In the genomic region with DNA sequence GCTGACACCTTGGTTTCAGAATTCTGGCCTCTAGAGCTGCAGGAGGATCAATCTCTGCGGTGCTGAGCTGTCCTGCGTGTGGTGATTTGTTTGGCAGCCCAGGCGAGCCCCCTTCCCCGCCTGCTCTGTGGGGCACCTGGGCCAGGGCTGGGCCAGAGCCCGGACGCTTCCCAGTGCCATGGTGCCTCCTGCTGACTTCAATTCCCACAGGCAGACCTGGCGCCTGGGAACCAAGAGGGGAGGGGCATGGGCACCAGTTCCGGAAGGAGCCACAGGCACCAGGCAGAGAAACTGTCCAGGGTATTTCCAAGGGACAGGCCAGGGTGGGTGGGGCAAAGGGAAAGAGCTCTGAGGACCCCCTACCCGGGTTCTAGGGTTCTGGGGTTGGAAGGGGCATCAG, we compare ENCODE assay signal across 31 cellular contexts.
"Had no signal": no experiment of that assay in that cellular context is flagged by ENCODE, and none has a peak within 500 bp of the region (broad histone marks: within the 10 kb centered on the region; RNA-seq: fewer than 3 reads in every experiment).

No MANE protein-coding gene starts in this region.

- H3K27ac Mint-ChIP-seq: activated CD4-positive, alpha-beta T cell treated with anti-CD3 and anti-CD28 coated beads, Interleukin-2, amount 10 ng/mL, durations not matched to agents 24 days and 14 days; activated CD8-positive, alpha-beta T cell treated with anti-CD3 and anti-CD28 coated beads for 36 hours; activated naive CD8-positive, alpha-beta T cell treated with anti-CD3 and anti-CD28 coated beads for 36 hours; activated T-cell treated with anti-CD3 and anti-CD28 coated beads, Interleukin-2, amount 50 U/mL, for 72 hours; activated T-helper 17 cell treated with anti-CD3 and anti-CD28 coated beads, Interleukin-2, amount 50 U/mL, for 72 hours had no signal

- H3K4me1 Mint-ChIP-seq: activated CD4-positive, alpha-beta T cell treated with anti-CD3 and anti-CD28 coated beads, Interleukin-2, amount 10 ng/mL, durations not matched to agents 24 days and 14 days; activated naive CD8-positive, alpha-beta T cell treated with anti-CD3 and anti-CD28 coated beads for 36 hours; activated T-helper 17 cell treated with anti-CD3 and anti-CD28 coated beads, Interleukin-2, amount 50 U/mL, for 72 hours had no signal

- H3K4me1 ChIP-seq: ascending aorta, body of pancreas, breast epithelium had no signal

- ATAC-seq: activated CD8-positive, alpha-beta T cell treated with anti-CD3 and anti-CD28 coated beads for 36 hours; activated T-cell treated with anti-CD3 and anti-CD28 coated beads, Interleukin-2, amount 50 U/mL, for 72 hours; activated T-helper 17 cell treated with anti-CD3 and anti-CD28 coated beads, Interleukin-2, amount 50 U/mL, for 72 hours; body of pancreas; PC-3; Right ventricle myocardium inferior had no signal

- H3K36me3 ChIP-seq: ascending aorta, breast epithelium, WERI-Rb-1 had no signal

- FAIRE-seq: RCC 7860 had no signal

- H3K4me3 Mint-ChIP-seq: activated CD4-positive, alpha-beta T cell treated with anti-CD3 and anti-CD28 coated beads, Interleukin-2, amount 10 ng/mL, durations not matched to agents 24 days and 14 days; activated CD8-positive, alpha-beta T cell treated with anti-CD3 and anti-CD28 coated beads for 36 hours; activated naive CD8-positive, alpha-beta T cell treated with anti-CD3 and anti-CD28 coated beads for 36 hours; activated T-cell treated with anti-CD3 and anti-CD28 coated beads, Interleukin-2, amount 50 U/mL, for 72 hours; activated T-helper 17 cell treated with anti-CD3 and anti-CD28 coated beads, Interleukin-2, amount 50 U/mL, for 72 hours had no signal

- H3K4me3 ChIP-seq: ascending aorta, body of pancreas, breast epithelium had no signal

- DNase-seq: activated CD4-positive, alpha-beta T cell treated with anti-CD3 and anti-CD28 coated beads, Interleukin-2, amount 10 ng/mL, durations not matched to agents 24 days and 14 days; activated CD4-positive, alpha-beta T cell treated with anti-CD3 and anti-CD28 coated beads, Interleukin-2, amount 50 U/mL, for 4 hours; activated CD8-positive, alpha-beta T cell treated with anti-CD3 and anti-CD28 coated beads for 36 hours; activated effector memory CD4-positive, alpha-beta T cell treated with anti-CD3 and anti-CD28 coated beads, Interleukin-2, amount 50 U/mL, for 16 hours; activated naive CD4-positive, alpha-beta T cell; activated naive CD4-positive, alpha-beta T cell treated with anti-CD3 and anti-CD28 coated beads, Interleukin-2, amount 50 U/mL, for 16 hours; activated naive CD8-positive, alpha-beta T cell treated with anti-CD3 and anti-CD28 coated beads for 36 hours; activated T-cell treated with anti-CD3 and anti-CD28 coated beads, Interleukin-2, amount 50 U/mL, for 1 hour; activated T-cell treated with anti-CD3 and anti-CD28 coated beads, Interleukin-2, amount 50 U/mL, for 72 hours; amniotic stem cell; body of pancreas; NCI-H1105; NCI-H1417 treated with DMSO at 0.1 percent for 48 hours; NCI-H187 treated with DMSO at 0.1 percent for 48 hours; NCI-H2081; NCI-H226; NCI-H446 treated with DMSO at 0.1 percent for 48 hours; NCI-H524 treated with DMSO at 0.1 percent for 48 hours; PC-3; SIG-M5; SW 1271; T-helper 1 cell; T-helper 2 cell; T-helper 9 cell; WERI-Rb-1 had no signal

- H3K36me3 Mint-ChIP-seq: activated naive CD8-positive, alpha-beta T cell treated with anti-CD3 and anti-CD28 coated beads for 36 hours had no signal

- H3K27ac ChIP-seq: ascending aorta, body of pancreas, breast epithelium, RWPE1, WERI-Rb-1 had no signal

- H3K9me3 ChIP-seq: ascending aorta, body of pancreas, breast epithelium had no signal

- H3K27me3 ChIP-seq: ascending aorta, body of pancreas, breast epithelium had no signal

- H3K9me3 Mint-ChIP-seq: activated CD4-positive, alpha-beta T cell treated with anti-CD3 and anti-CD28 coated beads, Interleukin-2, amount 10 ng/mL, durations not matched to agents 24 days and 14 days; activated CD8-positive, alpha-beta T cell treated with anti-CD3 and anti-CD28 coated beads for 36 hours; activated naive CD8-positive, alpha-beta T cell treated with anti-CD3 and anti-CD28 coated beads for 36 hours; activated T-cell treated with anti-CD3 and anti-CD28 coated beads, Interleukin-2, amount 50 U/mL, for 72 hours; activated T-helper 17 cell treated with anti-CD3 and anti-CD28 coated beads, Interleukin-2, amount 50 U/mL, for 72 hours had no signal
